1 cellular context compared by ENCODE assay signal in the genomic region with DNA sequence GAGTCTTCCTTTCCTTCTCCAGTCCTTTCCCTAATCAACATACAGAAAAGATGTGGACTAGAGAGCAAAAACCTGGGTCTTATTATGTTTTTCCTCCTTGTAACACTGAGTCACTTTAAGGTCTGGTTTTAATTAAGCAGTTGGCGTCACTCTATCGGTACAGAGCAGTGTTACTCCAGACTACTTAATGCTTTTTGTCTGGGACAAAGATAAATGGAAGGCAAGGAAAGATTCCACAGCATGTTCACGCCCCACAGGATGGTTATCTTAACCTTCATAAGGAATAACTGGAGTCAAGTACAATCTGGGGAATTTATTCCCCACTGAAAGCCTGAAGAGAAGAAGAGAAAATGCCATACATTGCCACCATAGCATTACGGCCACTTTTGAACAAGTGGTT.
TF ChIP-seq lines count a peak whose summit lies in the region.

No MANE protein-coding gene starts in this region.

TF ChIP-seq in SK-N-SH treated with all-trans-retinoic acid at 6 μM for 48 hours, 23 proteins besides CTCF, POLR2A, EP300 and RAD21 (continued from another document):
- TF ChIP-seq, protein P1, sequence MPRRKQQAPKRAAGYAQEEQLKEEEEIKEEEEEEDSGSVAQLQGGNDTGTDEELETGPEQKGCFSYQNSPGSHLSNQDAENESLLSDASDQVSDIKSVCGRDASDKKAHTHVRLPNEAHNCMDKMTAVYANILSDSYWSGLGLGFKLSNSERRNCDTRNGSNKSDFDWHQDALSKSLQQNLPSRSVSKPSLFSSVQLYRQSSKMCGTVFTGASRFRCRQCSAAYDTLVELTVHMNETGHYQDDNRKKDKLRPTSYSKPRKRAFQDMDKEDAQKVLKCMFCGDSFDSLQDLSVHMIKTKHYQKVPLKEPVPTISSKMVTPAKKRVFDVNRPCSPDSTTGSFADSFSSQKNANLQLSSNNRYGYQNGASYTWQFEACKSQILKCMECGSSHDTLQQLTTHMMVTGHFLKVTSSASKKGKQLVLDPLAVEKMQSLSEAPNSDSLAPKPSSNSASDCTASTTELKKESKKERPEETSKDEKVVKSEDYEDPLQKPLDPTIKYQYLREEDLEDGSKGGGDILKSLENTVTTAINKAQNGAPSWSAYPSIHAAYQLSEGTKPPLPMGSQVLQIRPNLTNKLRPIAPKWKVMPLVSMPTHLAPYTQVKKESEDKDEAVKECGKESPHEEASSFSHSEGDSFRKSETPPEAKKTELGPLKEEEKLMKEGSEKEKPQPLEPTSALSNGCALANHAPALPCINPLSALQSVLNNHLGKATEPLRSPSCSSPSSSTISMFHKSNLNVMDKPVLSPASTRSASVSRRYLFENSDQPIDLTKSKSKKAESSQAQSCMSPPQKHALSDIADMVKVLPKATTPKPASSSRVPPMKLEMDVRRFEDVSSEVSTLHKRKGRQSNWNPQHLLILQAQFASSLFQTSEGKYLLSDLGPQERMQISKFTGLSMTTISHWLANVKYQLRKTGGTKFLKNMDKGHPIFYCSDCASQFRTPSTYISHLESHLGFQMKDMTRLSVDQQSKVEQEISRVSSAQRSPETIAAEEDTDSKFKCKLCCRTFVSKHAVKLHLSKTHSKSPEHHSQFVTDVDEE (CRISPR knock-in tag; IDR thresholded peaks at IDR 0.05) = peak; percentile 86; the same call in 1 of the 2 replicates
- TF ChIP-seq, protein P2, sequence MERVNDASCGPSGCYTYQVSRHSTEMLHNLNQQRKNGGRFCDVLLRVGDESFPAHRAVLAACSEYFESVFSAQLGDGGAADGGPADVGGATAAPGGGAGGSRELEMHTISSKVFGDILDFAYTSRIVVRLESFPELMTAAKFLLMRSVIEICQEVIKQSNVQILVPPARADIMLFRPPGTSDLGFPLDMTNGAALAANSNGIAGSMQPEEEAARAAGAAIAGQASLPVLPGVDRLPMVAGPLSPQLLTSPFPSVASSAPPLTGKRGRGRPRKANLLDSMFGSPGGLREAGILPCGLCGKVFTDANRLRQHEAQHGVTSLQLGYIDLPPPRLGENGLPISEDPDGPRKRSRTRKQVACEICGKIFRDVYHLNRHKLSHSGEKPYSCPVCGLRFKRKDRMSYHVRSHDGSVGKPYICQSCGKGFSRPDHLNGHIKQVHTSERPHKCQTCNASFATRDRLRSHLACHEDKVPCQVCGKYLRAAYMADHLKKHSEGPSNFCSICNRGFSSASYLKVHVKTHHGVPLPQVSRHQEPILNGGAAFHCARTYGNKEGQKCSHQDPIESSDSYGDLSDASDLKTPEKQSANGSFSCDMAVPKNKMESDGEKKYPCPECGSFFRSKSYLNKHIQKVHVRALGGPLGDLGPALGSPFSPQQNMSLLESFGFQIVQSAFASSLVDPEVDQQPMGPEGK (CRISPR knock-in tag; IDR thresholded peaks at IDR 0.05; ENCODE audit: borderline replicate concordance) = no peak
- no peak for TF ChIP-seq ZC3H10 (CRISPR knock-in tag; IDR thresholded peaks at IDR 0.05)
- TF ChIP-seq RARB (CRISPR knock-in tag; IDR thresholded peaks at IDR 0.05) = no peak
- no peak for TF ChIP-seq BACH2 (CRISPR knock-in tag; IDR thresholded peaks at IDR 0.05; ENCODE audit: borderline replicate concordance)
- TF ChIP-seq TOX (CRISPR knock-in tag; IDR thresholded peaks at IDR 0.05; ENCODE audit: borderline replicate concordance) = no peak
- TF ChIP-seq ARNTL (CRISPR knock-in tag; IDR thresholded peaks at IDR 0.05; ENCODE audit: borderline replicate concordance, low read depth) = 0 out of 2 replicates have a peak, but pooled peaks have one; percentile 4
- TF ChIP-seq SNAI2 (CRISPR knock-in tag; IDR thresholded peaks at IDR 0.05) = no peak
- peak; percentile 94 for TF ChIP-seq TCF4 (CRISPR knock-in tag; IDR thresholded peaks at IDR 0.05; ENCODE audit: borderline replicate concordance)
- no peak for TF ChIP-seq OSR1 (CRISPR knock-in tag; IDR thresholded peaks at IDR 0.05)
